1 cellular context compared by ENCODE assay signal in genomic region chr2:73981081-73981968, GRCh38.
A peak's percentile ranks its signal among the peaks of the same experiment; 100 is the strongest.
TF ChIP-seq lines count a peak whose summit lies in the region.

No MANE protein-coding gene starts in this region.

TF ChIP-seq in K562, 482 proteins besides CTCF, POLR2A, EP300 and RAD21 (continued from another document and continues in another):
- TF ChIP-seq, protein P1, sequence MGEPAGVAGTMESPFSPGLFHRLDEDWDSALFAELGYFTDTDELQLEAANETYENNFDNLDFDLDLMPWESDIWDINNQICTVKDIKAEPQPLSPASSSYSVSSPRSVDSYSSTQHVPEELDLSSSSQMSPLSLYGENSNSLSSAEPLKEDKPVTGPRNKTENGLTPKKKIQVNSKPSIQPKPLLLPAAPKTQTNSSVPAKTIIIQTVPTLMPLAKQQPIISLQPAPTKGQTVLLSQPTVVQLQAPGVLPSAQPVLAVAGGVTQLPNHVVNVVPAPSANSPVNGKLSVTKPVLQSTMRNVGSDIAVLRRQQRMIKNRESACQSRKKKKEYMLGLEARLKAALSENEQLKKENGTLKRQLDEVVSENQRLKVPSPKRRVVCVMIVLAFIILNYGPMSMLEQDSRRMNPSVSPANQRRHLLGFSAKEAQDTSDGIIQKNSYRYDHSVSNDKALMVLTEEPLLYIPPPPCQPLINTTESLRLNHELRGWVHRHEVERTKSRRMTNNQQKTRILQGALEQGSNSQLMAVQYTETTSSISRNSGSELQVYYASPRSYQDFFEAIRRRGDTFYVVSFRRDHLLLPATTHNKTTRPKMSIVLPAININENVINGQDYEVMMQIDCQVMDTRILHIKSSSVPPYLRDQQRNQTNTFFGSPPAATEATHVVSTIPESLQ (CRISPR knock-in tag; IDR thresholded peaks at IDR 0.05): 0 out of 2 replicates have a peak, but pooled peaks have one; percentile 11
- no peak for TF ChIP-seq PRMT5 (CRISPR knock-in tag; IDR thresholded peaks at IDR 0.05)
- TF ChIP-seq, protein P2, sequence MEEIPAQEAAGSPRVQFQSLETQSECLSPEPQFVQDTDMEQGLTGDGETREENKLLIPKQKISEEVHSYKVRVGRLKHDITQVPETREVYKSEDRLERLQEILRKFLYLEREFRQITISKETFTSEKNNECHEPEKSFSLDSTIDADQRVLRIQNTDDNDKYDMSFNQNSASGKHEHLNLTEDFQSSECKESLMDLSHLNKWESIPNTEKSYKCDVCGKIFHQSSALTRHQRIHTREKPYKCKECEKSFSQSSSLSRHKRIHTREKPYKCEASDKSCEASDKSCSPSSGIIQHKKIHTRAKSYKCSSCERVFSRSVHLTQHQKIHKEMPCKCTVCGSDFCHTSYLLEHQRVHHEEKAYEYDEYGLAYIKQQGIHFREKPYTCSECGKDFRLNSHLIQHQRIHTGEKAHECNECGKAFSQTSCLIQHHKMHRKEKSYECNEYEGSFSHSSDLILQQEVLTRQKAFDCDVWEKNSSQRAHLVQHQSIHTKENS (CRISPR knock-in tag; IDR thresholded peaks at IDR 0.05): no peak
- no peak for TF ChIP-seq RFX7 (CRISPR knock-in tag; IDR thresholded peaks at IDR 0.05)
- TF ChIP-seq FOXP1 (CRISPR knock-in tag; IDR thresholded peaks at IDR 0.05): no peak
- no peak for TF ChIP-seq ZNF184 (CRISPR knock-in tag; IDR thresholded peaks at IDR 0.05)
- TF ChIP-seq ZNF316 (IDR thresholded peaks at IDR 0.05): no peak
- no peak for TF ChIP-seq NFE2 (IDR thresholded peaks at IDR 0.05; ENCODE audit: low read depth)
- TF ChIP-seq, protein P3, sequence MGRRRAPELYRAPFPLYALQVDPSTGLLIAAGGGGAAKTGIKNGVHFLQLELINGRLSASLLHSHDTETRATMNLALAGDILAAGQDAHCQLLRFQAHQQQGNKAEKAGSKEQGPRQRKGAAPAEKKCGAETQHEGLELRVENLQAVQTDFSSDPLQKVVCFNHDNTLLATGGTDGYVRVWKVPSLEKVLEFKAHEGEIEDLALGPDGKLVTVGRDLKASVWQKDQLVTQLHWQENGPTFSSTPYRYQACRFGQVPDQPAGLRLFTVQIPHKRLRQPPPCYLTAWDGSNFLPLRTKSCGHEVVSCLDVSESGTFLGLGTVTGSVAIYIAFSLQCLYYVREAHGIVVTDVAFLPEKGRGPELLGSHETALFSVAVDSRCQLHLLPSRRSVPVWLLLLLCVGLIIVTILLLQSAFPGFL (CRISPR knock-in tag; IDR thresholded peaks at IDR 0.05): no peak
- no peak for TF ChIP-seq PRPF4 (IDR thresholded peaks at IDR 0.05; ENCODE audit: insufficient read depth, low read depth, low read length, poor library complexity, severe bottlenecking)
- TF ChIP-seq, protein P4, sequence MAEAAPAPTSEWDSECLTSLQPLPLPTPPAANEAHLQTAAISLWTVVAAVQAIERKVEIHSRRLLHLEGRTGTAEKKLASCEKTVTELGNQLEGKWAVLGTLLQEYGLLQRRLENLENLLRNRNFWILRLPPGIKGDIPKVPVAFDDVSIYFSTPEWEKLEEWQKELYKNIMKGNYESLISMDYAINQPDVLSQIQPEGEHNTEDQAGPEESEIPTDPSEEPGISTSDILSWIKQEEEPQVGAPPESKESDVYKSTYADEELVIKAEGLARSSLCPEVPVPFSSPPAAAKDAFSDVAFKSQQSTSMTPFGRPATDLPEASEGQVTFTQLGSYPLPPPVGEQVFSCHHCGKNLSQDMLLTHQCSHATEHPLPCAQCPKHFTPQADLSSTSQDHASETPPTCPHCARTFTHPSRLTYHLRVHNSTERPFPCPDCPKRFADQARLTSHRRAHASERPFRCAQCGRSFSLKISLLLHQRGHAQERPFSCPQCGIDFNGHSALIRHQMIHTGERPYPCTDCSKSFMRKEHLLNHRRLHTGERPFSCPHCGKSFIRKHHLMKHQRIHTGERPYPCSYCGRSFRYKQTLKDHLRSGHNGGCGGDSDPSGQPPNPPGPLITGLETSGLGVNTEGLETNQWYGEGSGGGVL (CRISPR knock-in tag; IDR thresholded peaks at IDR 0.05): no peak
- TF ChIP-seq NCOA1 (IDR thresholded peaks at IDR 0.05; ENCODE audit: low read depth): no peak
- TF ChIP-seq NBN (IDR thresholded peaks at IDR 0.05; ENCODE audit: low read depth): 0 out of 2 replicates have a peak, but pooled peaks have one; percentile 57
- TF ChIP-seq GATA2 (CRISPR knock-in tag; IDR thresholded peaks at IDR 0.05): peak; percentile 74
- TF ChIP-seq ARID2 (IDR thresholded peaks at IDR 0.05): no peak
- TF ChIP-seq RBM15 (IDR thresholded peaks at IDR 0.05; ENCODE audit: insufficient read depth, low read length): no peak
- peak; percentile 74 for TF ChIP-seq RBFOX2 (IDR thresholded peaks at IDR 0.05; ENCODE audit: low read depth, low read length)
- TF ChIP-seq PATZ1 (CRISPR knock-in tag; IDR thresholded peaks at IDR 0.05; ENCODE audit: borderline replicate concordance): no peak
- no peak for TF ChIP-seq BRD4 (IDR thresholded peaks at IDR 0.05)
- TF ChIP-seq CGGBP1 (CRISPR knock-in tag; IDR thresholded peaks at IDR 0.05): no peak
- TF ChIP-seq LARP7 (IDR thresholded peaks at IDR 0.05): no peak
- no peak for TF ChIP-seq ZNF3 (CRISPR knock-in tag; IDR thresholded peaks at IDR 0.05)
- TF ChIP-seq, protein P5, sequence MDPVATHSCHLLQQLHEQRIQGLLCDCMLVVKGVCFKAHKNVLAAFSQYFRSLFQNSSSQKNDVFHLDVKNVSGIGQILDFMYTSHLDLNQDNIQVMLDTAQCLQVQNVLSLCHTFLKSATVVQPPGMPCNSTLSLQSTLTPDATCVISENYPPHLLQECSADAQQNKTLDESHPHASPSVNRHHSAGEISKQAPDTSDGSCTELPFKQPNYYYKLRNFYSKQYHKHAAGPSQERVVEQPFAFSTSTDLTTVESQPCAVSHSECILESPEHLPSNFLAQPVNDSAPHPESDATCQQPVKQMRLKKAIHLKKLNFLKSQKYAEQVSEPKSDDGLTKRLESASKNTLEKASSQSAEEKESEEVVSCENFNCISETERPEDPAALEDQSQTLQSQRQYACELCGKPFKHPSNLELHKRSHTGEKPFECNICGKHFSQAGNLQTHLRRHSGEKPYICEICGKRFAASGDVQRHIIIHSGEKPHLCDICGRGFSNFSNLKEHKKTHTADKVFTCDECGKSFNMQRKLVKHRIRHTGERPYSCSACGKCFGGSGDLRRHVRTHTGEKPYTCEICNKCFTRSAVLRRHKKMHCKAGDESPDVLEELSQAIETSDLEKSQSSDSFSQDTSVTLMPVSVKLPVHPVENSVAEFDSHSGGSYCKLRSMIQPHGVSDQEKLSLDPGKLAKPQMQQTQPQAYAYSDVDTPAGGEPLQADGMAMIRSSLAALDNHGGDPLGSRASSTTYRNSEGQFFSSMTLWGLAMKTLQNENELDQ (CRISPR knock-in tag; IDR thresholded peaks at IDR 0.05; ENCODE audit: borderline replicate concordance): no peak
- TF ChIP-seq, protein P6, sequence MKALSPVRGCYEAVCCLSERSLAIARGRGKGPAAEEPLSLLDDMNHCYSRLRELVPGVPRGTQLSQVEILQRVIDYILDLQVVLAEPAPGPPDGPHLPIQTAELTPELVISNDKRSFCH (CRISPR knock-in tag; IDR thresholded peaks at IDR 0.05): no peak
- TF ChIP-seq, protein P6 (tag; IDR thresholded peaks at IDR 0.05): no peak
- no peak for TF ChIP-seq HCFC1 (IDR thresholded peaks at IDR 0.05; ENCODE audit: low read depth, low read length)
- TF ChIP-seq MYC (IDR thresholded peaks at IDR 0.05; ENCODE audit: low read depth, low read length): no peak
- no peak for TF ChIP-seq MYC (CRISPR knock-in tag; IDR thresholded peaks at IDR 0.05; ENCODE audit: borderline replicate concordance, low read depth)
- no peak for TF ChIP-seq CSDE1 (IDR thresholded peaks at IDR 0.05)
- no peak for TF ChIP-seq ZNF239 (CRISPR knock-in tag; IDR thresholded peaks at IDR 0.05)
- no peak for TF ChIP-seq ZNF75A (CRISPR knock-in tag; IDR thresholded peaks at IDR 0.05)
- no peak for TF ChIP-seq PCBP2 (IDR thresholded peaks at IDR 0.05; ENCODE audit: low read depth, low read length, poor library complexity, severe bottlenecking)
- no peak for TF ChIP-seq MECOM (CRISPR knock-in tag; IDR thresholded peaks at IDR 0.05)
- TF ChIP-seq ZFX (CRISPR knock-in tag; IDR thresholded peaks at IDR 0.05): no peak
- TF ChIP-seq ZBTB9 (CRISPR knock-in tag; IDR thresholded peaks at IDR 0.05): no peak
- no peak for TF ChIP-seq ELF4 (CRISPR knock-in tag; IDR thresholded peaks at IDR 0.05)
- no peak for TF ChIP-seq MYBL2 (IDR thresholded peaks at IDR 0.05; ENCODE audit: low read depth)
- TF ChIP-seq MYBL2 (CRISPR knock-in tag; IDR thresholded peaks at IDR 0.05; ENCODE audit: borderline replicate concordance): no peak
- TF ChIP-seq SNRNP70 (optimal IDR thresholded peaks at IDR 0.05; ENCODE audit: low read depth, low read length): no peak
- peak; percentile 77 for TF ChIP-seq POLR2G (IDR thresholded peaks at IDR 0.05; ENCODE audit: low read depth, low read length)
- no peak for TF ChIP-seq FOXK1 (CRISPR knock-in tag; IDR thresholded peaks at IDR 0.05; ENCODE audit: borderline replicate concordance)
- TF ChIP-seq FIP1L1 (IDR thresholded peaks at IDR 0.05; ENCODE audit: low read depth, low read length, poor library complexity, severe bottlenecking): no peak
- no peak for TF ChIP-seq NCOA2 (IDR thresholded peaks at IDR 0.05; ENCODE audit: partially characterized antibody in 2 of 2)
- no peak for TF ChIP-seq ZNF707 (CRISPR knock-in tag; conservative IDR thresholded peaks at IDR 0.05)
- peak; percentile 73 for TF ChIP-seq TAL1 (IDR thresholded peaks at IDR 0.05)
- TF ChIP-seq, protein P7, sequence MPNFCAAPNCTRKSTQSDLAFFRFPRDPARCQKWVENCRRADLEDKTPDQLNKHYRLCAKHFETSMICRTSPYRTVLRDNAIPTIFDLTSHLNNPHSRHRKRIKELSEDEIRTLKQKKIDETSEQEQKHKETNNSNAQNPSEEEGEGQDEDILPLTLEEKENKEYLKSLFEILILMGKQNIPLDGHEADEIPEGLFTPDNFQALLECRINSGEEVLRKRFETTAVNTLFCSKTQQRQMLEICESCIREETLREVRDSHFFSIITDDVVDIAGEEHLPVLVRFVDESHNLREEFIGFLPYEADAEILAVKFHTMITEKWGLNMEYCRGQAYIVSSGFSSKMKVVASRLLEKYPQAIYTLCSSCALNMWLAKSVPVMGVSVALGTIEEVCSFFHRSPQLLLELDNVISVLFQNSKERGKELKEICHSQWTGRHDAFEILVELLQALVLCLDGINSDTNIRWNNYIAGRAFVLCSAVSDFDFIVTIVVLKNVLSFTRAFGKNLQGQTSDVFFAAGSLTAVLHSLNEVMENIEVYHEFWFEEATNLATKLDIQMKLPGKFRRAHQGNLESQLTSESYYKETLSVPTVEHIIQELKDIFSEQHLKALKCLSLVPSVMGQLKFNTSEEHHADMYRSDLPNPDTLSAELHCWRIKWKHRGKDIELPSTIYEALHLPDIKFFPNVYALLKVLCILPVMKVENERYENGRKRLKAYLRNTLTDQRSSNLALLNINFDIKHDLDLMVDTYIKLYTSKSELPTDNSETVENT (CRISPR knock-in tag; IDR thresholded peaks at IDR 0.05): no peak
- TF ChIP-seq HIVEP1 (CRISPR knock-in tag; IDR thresholded peaks at IDR 0.05): no peak
- TF ChIP-seq CBX8 (IDR thresholded peaks at IDR 0.05; ENCODE audit: borderline replicate concordance, extremely low read depth, low read depth, low read length, poor library complexity, severe bottlenecking): no peak
- TF ChIP-seq TRIM24 (IDR thresholded peaks at IDR 0.05): no peak
- no peak for TF ChIP-seq ZZZ3 (IDR thresholded peaks at IDR 0.05)
- TF ChIP-seq ZBTB43 (CRISPR knock-in tag; IDR thresholded peaks at IDR 0.05): no peak
- TF ChIP-seq SMARCB1 (IDR thresholded peaks at IDR 0.05; ENCODE audit: insufficient read length, low read depth): no peak
- TF ChIP-seq SAP30 (IDR thresholded peaks at IDR 0.05; ENCODE audit: borderline replicate concordance, insufficient read depth, low read depth, low read length, poor library complexity, severe bottlenecking): no peak
- peak; percentile 78 for TF ChIP-seq NCOR1 (IDR thresholded peaks at IDR 0.05)
- TF ChIP-seq ESRRB (CRISPR knock-in tag; IDR thresholded peaks at IDR 0.05; ENCODE audit: borderline replicate concordance): no peak
- TF ChIP-seq TEAD1 (CRISPR knock-in tag; IDR thresholded peaks at IDR 0.05): no peak
- no peak for TF ChIP-seq GABPB1 (CRISPR knock-in tag; IDR thresholded peaks at IDR 0.05)
- no peak for TF ChIP-seq HNRNPL (IDR thresholded peaks at IDR 0.05; ENCODE audit: low read depth, low read length)
- TF ChIP-seq STAG1 (CRISPR knock-in tag; IDR thresholded peaks at IDR 0.05; ENCODE audit: borderline replicate concordance): no peak
